Comparison of ENCODE assay signal across 26 cellular contexts in genomic region chr3:162213196-162213595, GRCh38.
"Had no signal": no experiment of that assay in that cellular context is flagged by ENCODE, and none has a peak within 500 bp of the region (broad histone marks: within the 10 kb centered on the region; RNA-seq: fewer than 3 reads in every experiment).

No MANE protein-coding gene starts in this region.

- H3K27me3 ChIP-seq: neutrophil, sigmoid colon, stomach, thyroid gland, tibial nerve, upper lobe of left lung, vagina had no signal

- H3K4me1 ChIP-seq: parathyroid adenoma, thyroid gland, upper lobe of left lung, vagina had no signal

- H3K79me2 ChIP-seq: parathyroid adenoma had no signal

- H3K4me3 ChIP-seq: psoas muscle, sigmoid colon, stomach, thoracic aorta, thyroid gland, tibial nerve, upper lobe of left lung, vagina had no signal

- ATAC-seq: naive thymus-derived CD8-positive, alpha-beta T cell; natural killer cell treated with Interleukin-12 subunit alpha and Interleukin-12 subunit beta and Interleukin-15 and Interleukin-18, amount 100 ng/mL, for 72 hours; psoas muscle; right cardiac atrium; stimulated activated effector memory CD8-positive, alpha-beta T cell treated with anti-CD3 and anti-CD28 coated beads, Interleukin-12 subunit alpha, Interleukin-12 subunit beta, amount 100 ng/mL, for 72 hours; stimulated activated naive B cell treated with anti-CD40 and anti-IgM and Interleukin-4, amounts not matched to agents 10 μg/mL and 1 μg/mL and 100 μg/mL, for 72 hours had no signal

- H2AFZ ChIP-seq: parathyroid adenoma had no signal

- H3K36me3 ChIP-seq: neutrophil, sigmoid colon, stomach, thoracic aorta, thyroid gland, tibial nerve, upper lobe of left lung, vagina had no signal

- H3K9me3 ChIP-seq: neutrophil, psoas muscle, sigmoid colon, stomach, thoracic aorta, thyroid gland, tibial nerve, upper lobe of left lung, vagina had no signal

- H3K9ac ChIP-seq: parathyroid adenoma had no signal

- DNase-seq: naive thymus-derived CD8-positive, alpha-beta T cell; nephron progenitor cell; nucleus accumbens; posterior cingulate gyrus; psoas muscle; right cardiac atrium; sigmoid colon; small intestine; stimulated activated CD4-positive, alpha-beta T cell treated with anti-CD3 and anti-CD28 coated beads, Interleukin-15, amount 100 ng/mL, for 24 hours; stimulated activated CD4-positive, alpha-beta T cell treated with anti-CD3 and anti-CD28 coated beads, Interleukin-2, amount 100 ng/mL, for 24 hours; stimulated activated CD4-positive, alpha-beta T cell treated with anti-CD3 and anti-CD28 coated beads, Interleukin-2, amount 100 ng/mL, for 48 hours; stimulated activated CD4-positive, alpha-beta T cell treated with anti-CD3 and anti-CD28 coated beads, Interleukin-4, amount 100 ng/mL, for 24 hours; stimulated activated naive B cell treated with anti-CD40 and anti-IgM and Interleukin-4, amounts not matched to agents 10 μg/mL and 1 μg/mL and 100 μg/mL, for 72 hours; stimulated activated naive CD4-positive, alpha-beta T cell treated with Interleukin-2 at 50 U/mL for 16 hours; stomach; thyroid gland; trophoblast cell; upper lobe of left lung had no signal

- FAIRE-seq: small intestine, urothelium cell line had no signal

- H3K27ac ChIP-seq: neutrophil, parathyroid adenoma, psoas muscle, sigmoid colon, stomach, thoracic aorta, thyroid gland, tibial nerve, upper lobe of left lung, vagina had no signal
